ENCODE assay signal across 8 cellular contexts in genomic region chr5:6715271-6715670, GRCh38. TPM values are rescaled to one million over a fixed set of nuclear protein-coding genes. Genes with fewer than 3 reads are reported as not detected.
A peak's percentile ranks its signal among the peaks of the same experiment; 100 is the strongest.
DNase-seq lines count a peak whose midpoint lies in the region; ATAC-seq, FAIRE-seq and TF ChIP-seq lines count a peak whose summit lies in the region.

No MANE protein-coding gene starts in this region.

- H3K36me3 Mint-ChIP-seq in HFFc6 (ENCODE audit: low read depth) = peaks cover 8% of the 10 kb centered on the region; the same call in 1 of the 2 replicates

- H2AFZ ChIP-seq in mammary epithelial cell (ENCODE audit: low read depth, low read length) = no peak overlapping the region

- TSS peak; percentile 34 for BruUV-seq in mammary epithelial cell (replicated peaks; lab: Mats Ljungman, UMichigan)

- no peaks in the 10 kb centered on the region for H3K9me3 Mint-ChIP-seq in HFFc6

- no peak for TF ChIP-seq EP300 in A549 (IDR thresholded peaks at IDR 0.05)

- H3K9me3 ChIP-seq in A549 (no peaks in the 10 kb centered on the region), mammary epithelial cell (replicated peaks; ENCODE audit: insufficient read depth, low read length) (no peaks in the 10 kb centered on the region), mucosa of stomach (ENCODE audit: control insufficient read depth, low read length) (no peaks in the 10 kb centered on the region), thyroid gland (no peaks in the 10 kb centered on the region)

- TF ChIP-seq POLR2A in A549 (IDR thresholded peaks at IDR 0.05; ENCODE audit: low read length) = no peak
- no peak for TF ChIP-seq POLR2A in thyroid gland (IDR thresholded peaks at IDR 0.05)

- H3K9ac ChIP-seq in mammary epithelial cell (ENCODE audit: insufficient read depth, low read length) (peak overlapping the region; percentile 68), mucosa of stomach (ENCODE audit: low read length) (peak overlapping the region; percentile 55)

- intact Hi-C loops in mammary epithelial cell (cut with micrococcal nuclease) (loop anchor here (10.0 kb wide), 1 partner anchor 340 kb away; the partner anchor contains the start of gene MED10), thyroid gland (cut with DNase I) (loop anchor here (5.0 kb wide), 1 partner anchor 83 kb away; the partner anchor contains the start of genes NSUN2 and SRD5A1)

- H3K4me2 ChIP-seq in A549 = peak overlapping the region; percentile 89
- peak overlapping the region; percentile 88 for H3K4me2 ChIP-seq in mammary epithelial cell (ENCODE audit: insufficient read depth, low read depth, low read length)

- peak overlapping the region in 1 of 2 experiments; percentile 90; a peak in 3 of 6 replicates for H3K27ac ChIP-seq in A549
- H3K27ac ChIP-seq in mammary epithelial cell (ENCODE audit: insufficient read depth, low read depth, low read length) = no peak overlapping the region
- no peak overlapping the region for H3K27ac ChIP-seq in thyroid gland

- dilution Hi-C loops in mammary epithelial cell (cut with HindIII; ENCODE audit: low sequenced_read_pairs) = no loop called here

- TF ChIP-seq RAD21 in A549 (conservative IDR thresholded peaks at IDR 0.05 in 1 of 2, IDR thresholded peaks at IDR 0.05 in 1 of 2) = no peak

- DNase-seq in A549 (ENCODE audit: low read depth in 1 of 2, low spot score in 1 of 2) = no peak
- DNase-seq in HFFc6 = no peak
- no peak for DNase-seq in mammary epithelial cell
- DNase-seq in thyroid gland = no peak
- DNase-seq in ecto neural progenitor cell (ENCODE audit: low spot score) = no peak
- no peak for DNase-seq in NCI-H1694 (lab: John Stamatoyannopoulos, UW)

- H3K27me3 ChIP-seq in mammary epithelial cell (ENCODE audit: insufficient read depth, low read length) = no peaks in the 10 kb centered on the region
- H3K27me3 ChIP-seq in mucosa of stomach (ENCODE audit: control insufficient read depth, insufficient read depth, low read length) = no peaks in the 10 kb centered on the region
- H3K27me3 ChIP-seq in thyroid gland = no peaks in the 10 kb centered on the region

- peaks cover 4% of the 10 kb centered on the region for H4K20me1 ChIP-seq in mammary epithelial cell (ENCODE audit: insufficient read depth, low read length)

- H3K4me3 Mint-ChIP-seq in HFFc6 = peak overlapping the region; percentile 95

- TF ChIP-seq CTCF in A549 (IDR thresholded peaks at IDR 0.05) (no peak), HFFc6 (IDR thresholded peaks at IDR 0.05) (no peak), mammary epithelial cell (conservative IDR thresholded peaks at IDR 0.05 in 1 of 2, IDR thresholded peaks at IDR 0.05 in 1 of 2; ENCODE audit: extremely low read depth in 1 of 2, insufficient read depth in 1 of 2, low read depth in 1 of 2, low read length in 2 of 2) (no peak), thyroid gland (IDR thresholded peaks at IDR 0.05) (no peak)

- H3K27me3 Mint-ChIP-seq in HFFc6 (ENCODE audit: insufficient read depth) = peaks cover 1% of the 10 kb centered on the region; the same call in 1 of the 2 replicates

- H3K27ac Mint-ChIP-seq in HFFc6 = peak overlapping the region; percentile 5; the same call in 1 of the 2 replicates

- peak overlapping the region; percentile 78 for H3K4me3 ChIP-seq in A549
- peak overlapping the region; percentile 62 to 91 (median 77) for H3K4me3 ChIP-seq in mammary epithelial cell (replicated peaks in 1 of 3; ENCODE audit: insufficient read depth in 1 of 3, low read depth in 2 of 3, low read length in 3 of 3)
- peak overlapping the region; percentile 31 for H3K4me3 ChIP-seq in mucosa of stomach (ENCODE audit: low read length)
- peak overlapping the region in 1 of 3 donors; percentile 59 for H3K4me3 ChIP-seq in thyroid gland (replicated peaks in 1 of 3)

- WGBS in A549 (ENCODE audit: missing lambda C conversion rate) = 27% methylated on average over 6 of the region's 6 CpGs
- 9% methylated on average over 6 of the region's 6 CpGs for WGBS in mammary epithelial cell (ENCODE audit: low coverage, missing lambda C conversion rate)
- WGBS in thyroid gland, 2 donors = 51 to 60% methylated on average over 6 of the region's 6 CpGs

- H3K4me1 Mint-ChIP-seq in HFFc6 (ENCODE audit: low read depth) = peaks cover 71% of the 10 kb centered on the region

- no peak for FAIRE-seq in A549 (lab: Jason Lieb, UNC)

- H3K79me2 ChIP-seq in mammary epithelial cell (ENCODE audit: insufficient read depth, low read length) = peaks cover 63% of the 10 kb centered on the region

- peaks cover 25% of the 10 kb centered on the region; the same call in 2 of the 3 replicates for H3K4me1 ChIP-seq in A549
- peaks cover 21% of the 10 kb centered on the region for H3K4me1 ChIP-seq in mammary epithelial cell (ENCODE audit: insufficient read depth, low read length)
- peaks cover 33% of the 10 kb centered on the region for H3K4me1 ChIP-seq in mucosa of stomach (ENCODE audit: control insufficient read depth, insufficient read depth, low read length)
- peaks cover 31 to 50% of the 10 kb centered on the region in 2 donors for H3K4me1 ChIP-seq in thyroid gland

- POLR2A ChIA-PET in A549 (lab: Yijun Ruan, JAX) = no interaction called here

- H3K36me3 ChIP-seq in mammary epithelial cell (ENCODE audit: insufficient read depth, low read length) = no peaks in the 10 kb centered on the region
- no peaks in the 10 kb centered on the region for H3K36me3 ChIP-seq in mucosa of stomach (ENCODE audit: control insufficient read depth, insufficient read depth, low read length)
- no peaks in the 10 kb centered on the region for H3K36me3 ChIP-seq in thyroid gland

- in situ Hi-C loops in mammary epithelial cell (cut with MboI; ENCODE audit: low sequenced_read_pairs in 2 of 2) = loop anchor here (10.0 kb wide), 1 partner anchor 80 kb away; the partner anchor contains the start of genes NSUN2 (in 2 of the 2) and SRD5A1 (in 2 of the 2)

- CTCF ChIA-PET in A549 (lab: Yijun Ruan, JAX) (no interaction called here), mammary epithelial cell (lab: Charles Lee; ENCODE audit: low non-redundant PET) (no interaction called here)

- ATAC-seq in A549 = no peak
- no peak for ATAC-seq in GM21447 (IDR thresholded peaks at IDR 0.05; ENCODE audit: unreplicated experiment)

TF ChIP-seq in A549, 52 proteins besides CTCF, POLR2A, EP300 and RAD21:
- TF ChIP-seq RCOR1 (IDR thresholded peaks at IDR 0.05; ENCODE audit: low read depth, low read length) = no peak
- no peak for TF ChIP-seq CBX8 (IDR thresholded peaks at IDR 0.05)
- TF ChIP-seq BHLHE40 (IDR thresholded peaks at IDR 0.05; ENCODE audit: low read depth, low read length) = no peak
- no peak for TF ChIP-seq FOSL2 (IDR thresholded peaks at IDR 0.05)
- no peak for TF ChIP-seq FOSL2 (CRISPR knock-in tag; IDR thresholded peaks at IDR 0.05)
- no peak for TF ChIP-seq RNF2 (IDR thresholded peaks at IDR 0.05; ENCODE audit: borderline replicate concordance, low read depth)
- TF ChIP-seq CHD2 (IDR thresholded peaks at IDR 0.05; ENCODE audit: low read length, partially characterized antibody) = no peak
- TF ChIP-seq FOXS1 (CRISPR knock-in tag; IDR thresholded peaks at IDR 0.05) = no peak

RNA-seq across cellular contexts. Expression of gene TENT4A, which starts 2.0 kb away (rescaled TPM):
- 7.2 and 11.8 TPM in 2 replicates for polyA plus RNA-seq in A549 (2011; rRNA removed)
- polyA plus RNA-seq in A549 (2012; cell fraction: cytosol; rRNA removed) = 7.1 and 10.0 TPM in 2 replicates
- polyA plus RNA-seq in A549 (2012; cell fraction: nucleus; rRNA removed) = 56.3 and 66.3 TPM in 2 replicates
- polyA plus RNA-seq in A549 (2017; fragmentation: RNase III; extraction: RNeasy Plus Mini Kit Qiagen cat#74134 plus additional on column Dnase treatment) = 15.2 to 18.8 TPM (median 16.4 TPM) in 3 replicates
- 16.8 and 17.7 TPM in 2 replicates for polyA minus RNA-seq in A549 (2011; rRNA and poly(A)+ RNA removed)
- 10 to 100 TPM; 19.8 to 23.8 (median 21.7) TPM for total RNA-seq in HFFc6 (2021; fragmentation: NEBNext Ultra II Directional; extraction: Animal tissue kit (Norgen Biotek cat#: 25700))
- total RNA-seq in mammary epithelial cell = 10 to 100 TPM; 18.3 to 32.6 TPM
- polyA plus RNA-seq in mammary epithelial cell = 5.3 TPM
- polyA minus RNA-seq in mammary epithelial cell = 31.8 TPM
- total RNA-seq in thyroid gland = 10 to 100 TPM; 19.8 to 41.2 (median 29.4) TPM
